1 cellular context compared by ENCODE assay signal in the genomic region with DNA sequence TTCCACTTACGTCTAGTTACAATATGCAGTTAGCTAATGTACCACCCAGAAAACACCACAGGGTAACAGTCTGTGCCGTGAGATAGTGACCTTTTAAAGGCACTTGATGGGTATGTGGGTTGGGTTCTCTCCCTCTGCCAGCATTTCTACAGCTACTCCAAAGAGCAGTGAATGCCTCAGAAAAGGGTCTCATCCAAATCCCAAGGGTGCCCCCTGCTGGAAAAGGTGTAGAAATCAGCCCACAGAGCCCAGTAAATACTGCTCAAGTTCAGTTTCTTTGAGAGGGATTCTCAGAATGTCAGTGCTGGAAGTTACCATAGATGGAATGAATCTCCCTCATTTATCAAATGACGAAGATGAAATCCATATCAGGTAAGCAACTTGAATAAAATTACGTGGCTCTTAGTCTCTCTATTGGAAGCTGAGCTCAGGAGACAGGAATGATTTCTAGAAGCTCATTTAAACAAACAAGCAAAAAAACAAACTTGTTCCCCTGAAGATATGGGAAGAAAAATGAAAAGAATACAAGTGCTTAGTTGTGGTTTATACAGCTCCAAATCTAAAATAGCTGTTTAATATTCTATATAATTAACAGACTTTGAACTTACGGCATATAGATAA.
TF ChIP-seq lines count a peak whose summit lies in the region.

No MANE protein-coding gene starts in this region.

TF ChIP-seq in HCT116, 20 proteins besides CTCF, POLR2A, EP300 and RAD21 (continued from another document):
- TF ChIP-seq, protein P1, sequence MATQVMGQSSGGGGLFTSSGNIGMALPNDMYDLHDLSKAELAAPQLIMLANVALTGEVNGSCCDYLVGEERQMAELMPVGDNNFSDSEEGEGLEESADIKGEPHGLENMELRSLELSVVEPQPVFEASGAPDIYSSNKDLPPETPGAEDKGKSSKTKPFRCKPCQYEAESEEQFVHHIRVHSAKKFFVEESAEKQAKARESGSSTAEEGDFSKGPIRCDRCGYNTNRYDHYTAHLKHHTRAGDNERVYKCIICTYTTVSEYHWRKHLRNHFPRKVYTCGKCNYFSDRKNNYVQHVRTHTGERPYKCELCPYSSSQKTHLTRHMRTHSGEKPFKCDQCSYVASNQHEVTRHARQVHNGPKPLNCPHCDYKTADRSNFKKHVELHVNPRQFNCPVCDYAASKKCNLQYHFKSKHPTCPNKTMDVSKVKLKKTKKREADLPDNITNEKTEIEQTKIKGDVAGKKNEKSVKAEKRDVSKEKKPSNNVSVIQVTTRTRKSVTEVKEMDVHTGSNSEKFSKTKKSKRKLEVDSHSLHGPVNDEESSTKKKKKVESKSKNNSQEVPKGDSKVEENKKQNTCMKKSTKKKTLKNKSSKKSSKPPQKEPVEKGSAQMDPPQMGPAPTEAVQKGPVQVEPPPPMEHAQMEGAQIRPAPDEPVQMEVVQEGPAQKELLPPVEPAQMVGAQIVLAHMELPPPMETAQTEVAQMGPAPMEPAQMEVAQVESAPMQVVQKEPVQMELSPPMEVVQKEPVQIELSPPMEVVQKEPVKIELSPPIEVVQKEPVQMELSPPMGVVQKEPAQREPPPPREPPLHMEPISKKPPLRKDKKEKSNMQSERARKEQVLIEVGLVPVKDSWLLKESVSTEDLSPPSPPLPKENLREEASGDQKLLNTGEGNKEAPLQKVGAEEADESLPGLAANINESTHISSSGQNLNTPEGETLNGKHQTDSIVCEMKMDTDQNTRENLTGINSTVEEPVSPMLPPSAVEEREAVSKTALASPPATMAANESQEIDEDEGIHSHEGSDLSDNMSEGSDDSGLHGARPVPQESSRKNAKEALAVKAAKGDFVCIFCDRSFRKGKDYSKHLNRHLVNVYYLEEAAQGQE (IDR thresholded peaks at IDR 0.05; ENCODE audit: low read depth), result no peak
- TF ChIP-seq SP1 (IDR thresholded peaks at IDR 0.05; ENCODE audit: low read depth) (no peak), EZH2phosphoT487 (IDR thresholded peaks at IDR 0.05; ENCODE audit: borderline replicate concordance) (no peak), YY1 (IDR thresholded peaks at IDR 0.05; ENCODE audit: extremely low read depth, insufficient replicate concordance, low read depth, low read length) (no peak), CEBPB (IDR thresholded peaks at IDR 0.05; ENCODE audit: low read depth) (no peak), SRF (IDR thresholded peaks at IDR 0.05; ENCODE audit: low read depth) (no peak), ELF1 (IDR thresholded peaks at IDR 0.05; ENCODE audit: borderline replicate concordance, low read depth) (no peak), EZH2 (IDR thresholded peaks at IDR 0.05) (no peak)
